ENCODE assay signal across 8 cellular contexts in genomic region chr7:20331912-20332317, GRCh38. TPM values are rescaled to one million over a fixed set of nuclear protein-coding genes. Genes with fewer than 3 reads are reported as not detected.
DNase-seq lines count a peak whose midpoint lies in the region; ATAC-seq and TF ChIP-seq lines count a peak whose summit lies in the region.

No MANE protein-coding gene starts in this region.

- DNase-seq in BJ (ENCODE audit: low read depth), result no peak
- DNase-seq in NCI-H1417 (lab: John Stamatoyannopoulos, UW), result peak in 2 of 3 experiments; percentile 82 to 89
- DNase-seq in dorsolateral prefrontal cortex, result no peak
- DNase-seq in naive thymus-derived CD8-positive, alpha-beta T cell, result no peak
- DNase-seq in middle frontal gyrus (ENCODE audit: extremely low spot score, low spot score), result no peak
- DNase-seq in iPS-NIHi11 (ENCODE audit: low spot score), result no peak

- no peaks in the 10 kb centered on the region for H3K36me3 ChIP-seq in BJ (ENCODE audit: control insufficient read depth, insufficient read depth, low read length)

- CTCF ChIA-PET in BJ (lab: Yijun Ruan, JAX), result interaction anchor here (1.3 kb wide), 1 partner anchor 72 kb away, joined by 3 read pairs; no protein-coding TSS in a partner anchor

- H3K27ac Mint-ChIP-seq in naive thymus-derived CD8-positive, alpha-beta T cell, result no peak overlapping the region

- H3K27ac ChIP-seq in dorsolateral prefrontal cortex, result peak overlapping the region in 56 of 59 donors; percentile 90 to 99 (median 96)

- H3K4me3 ChIP-seq in BJ (ENCODE audit: low read depth, low read length) (peak overlapping the region; percentile 60), dorsolateral prefrontal cortex (peak overlapping the region; percentile 53 to 90 (median 75))

- POLR2A ChIA-PET in BJ (lab: Charles Lee), result no interaction called here
- POLR2A ChIA-PET in naive thymus-derived CD8-positive, alpha-beta T cell (lab: Charles Lee), result no interaction called here

- H3K27me3 ChIP-seq in BJ (ENCODE audit: control insufficient read depth, insufficient read depth, low read length), result no peaks in the 10 kb centered on the region
- H3K27me3 ChIP-seq in dorsolateral prefrontal cortex, result no peaks in the 10 kb centered on the region

- no peak for ATAC-seq in naive thymus-derived CD8-positive, alpha-beta T cell
- no peak for ATAC-seq in GM19395 (IDR thresholded peaks at IDR 0.05; ENCODE audit: unreplicated experiment)
- no peak for ATAC-seq in HG02759 (IDR thresholded peaks at IDR 0.05; ENCODE audit: unreplicated experiment)

- TF ChIP-seq CTCF in BJ (IDR thresholded peaks at IDR 0.05; ENCODE audit: insufficient read depth, low read depth, low read length) (no peak), dorsolateral prefrontal cortex (IDR thresholded peaks at IDR 0.05 in 54 of 56, conservative IDR thresholded peaks at IDR 0.05 in 2 of 56; ENCODE audit: low read depth in 1 of 56, partially characterized antibody in 56 of 56) (no peak)

- peaks cover 12 to 27% (median 22%) of the 10 kb centered on the region in 4 donors for H3K4me1 Mint-ChIP-seq in naive thymus-derived CD8-positive, alpha-beta T cell

- intact Hi-C loops in dorsolateral prefrontal cortex (cut with DNase I), result loop anchor here (2.0 to 10.0 kb wide), 6 partner anchors 65 to 617 kb away; no protein-coding TSS in a partner anchor

- H3K27me3 Mint-ChIP-seq in naive thymus-derived CD8-positive, alpha-beta T cell, result peaks cover 28 to 65% (median 37%) of the 10 kb centered on the region in 5 donors

- peaks cover 0 to 7% (median 5%) of the 10 kb centered on the region in 3 donors for H3K36me3 Mint-ChIP-seq in naive thymus-derived CD8-positive, alpha-beta T cell

- peaks cover 0 to 2% (median 0%) of the 10 kb centered on the region in 9 donors for H3K9me3 Mint-ChIP-seq in naive thymus-derived CD8-positive, alpha-beta T cell

- peak overlapping the region; percentile 60 to 87 (median 80) for H3K4me3 Mint-ChIP-seq in naive thymus-derived CD8-positive, alpha-beta T cell

RNA-seq across cellular contexts. Expression of gene ITGB8, which starts 1.2 kb away (rescaled TPM):
- 0.58 and 0.64 TPM in 2 replicates for polyA plus RNA-seq in BJ (2011; rRNA removed)
- 2.5 and 2.8 TPM in 2 replicates for polyA minus RNA-seq in BJ (2011; rRNA and poly(A)+ RNA removed)
- total RNA-seq in dorsolateral prefrontal cortex, result 100 to 1,000 TPM in 39 of 120 experiments, 10 to 100 TPM in 81; 39.2 to 161 (median 86.9) TPM
- total RNA-seq in naive thymus-derived CD8-positive, alpha-beta T cell, result not detected
- polyA plus RNA-seq in naive thymus-derived CD8-positive, alpha-beta T cell, result not detected

Comparison
In these comparisons a context has a peak if more than half of its experiments do, and no peak if none do; other contexts are left out.
1. DNase-seq: peak in NCI-H1417 (2 of 3); none in BJ (single experiment), dorsolateral prefrontal cortex (0 of 10), naive thymus-derived CD8-positive, alpha-beta T cell (0 of 10), middle frontal gyrus (single experiment) and iPS-NIHi11 (single experiment).
2. RNA of gene ITGB8, which starts 1.2 kb away (total RNA-seq): 39.2 to 161 TPM in dorsolateral prefrontal cortex; not detected in naive thymus-derived CD8-positive, alpha-beta T cell; every median in the first group is over 10 times any median in the second.